15 cellular contexts compared by ENCODE assay signal in genomic region chr4:535181-535923, GRCh38. TPM values are rescaled to one million over a fixed set of nuclear protein-coding genes. Genes with fewer than 3 reads are reported as not detected.
A peak's percentile ranks its signal among the peaks of the same experiment; 100 is the strongest.
DNase-seq lines count a peak whose midpoint lies in the region; ATAC-seq and TF ChIP-seq lines count a peak whose summit lies in the region.
"Had no signal": no experiment of that assay in that cellular context is flagged by ENCODE, and none has a peak within 500 bp of the region (broad histone marks: within the 10 kb centered on the region; RNA-seq: fewer than 3 reads in every experiment).

No MANE protein-coding gene starts in this region.

- peak overlapping the region; percentile 10 for H3K4me3 Mint-ChIP-seq in stimulated activated naive CD8-positive, alpha-beta T cell treated with anti-CD3 and anti-CD28 coated beads, Interleukin-15, Interleukin-2, amounts not matched to agents 100 ng/mL and 50 ng/mL, for 24 hours
- no peak overlapping the region for H3K4me3 Mint-ChIP-seq in osteocyte (ENCODE audit: unreplicated experiment)
- H3K4me3 Mint-ChIP-seq: CD4-positive, alpha-beta memory T cell; GM23338 had no signal

- H3K27ac ChIP-seq in lower lobe of right lung: no peak overlapping the region
- H3K27ac ChIP-seq: A549, C4-2B had no signal

- H3K27me3 ChIP-seq in lower lobe of right lung (ENCODE audit: low read depth): no peaks in the 10 kb centered on the region
- H3K27me3 ChIP-seq: BE2C had no signal

- H3K4me1 Mint-ChIP-seq in stimulated activated naive CD8-positive, alpha-beta T cell treated with anti-CD3 and anti-CD28 coated beads, Interleukin-15, Interleukin-2, amounts not matched to agents 100 ng/mL and 50 ng/mL, for 24 hours (ENCODE audit: low read depth): no peaks in the 10 kb centered on the region
- no peaks in the 10 kb centered on the region for H3K4me1 Mint-ChIP-seq in osteocyte (ENCODE audit: unreplicated experiment)
- H3K4me1 Mint-ChIP-seq: GM23338 had no signal

- H3K27ac Mint-ChIP-seq in stimulated activated naive CD8-positive, alpha-beta T cell treated with anti-CD3 and anti-CD28 coated beads, Interleukin-15, Interleukin-2, amounts not matched to agents 100 ng/mL and 50 ng/mL, for 24 hours: no peak overlapping the region
- no peak overlapping the region for H3K27ac Mint-ChIP-seq in osteocyte (ENCODE audit: unreplicated experiment)
- H3K27ac Mint-ChIP-seq: GM23338 had no signal

- intact Hi-C loops in lower lobe of right lung (cut with DNase I): no loop called here

- H3K9me3 ChIP-seq in lower lobe of right lung: no peaks in the 10 kb centered on the region
- H3K9me3 ChIP-seq: BE2C had no signal

- no peak for TF ChIP-seq CTCF in lower lobe of right lung (IDR thresholded peaks at IDR 0.05)
- no peak for TF ChIP-seq CTCF in osteocyte (IDR thresholded peaks at IDR 0.05)

- no peak for DNase-seq in stimulated activated naive CD8-positive, alpha-beta T cell treated with anti-CD3 and anti-CD28 coated beads, Interleukin-15, Interleukin-2, amounts not matched to agents 100 U/mL and 50 U/mL, for 24 hours
- DNase-seq in lower lobe of right lung: peak; percentile 35
- DNase-seq in osteocyte (ENCODE audit: extremely low spot score, unreplicated experiment): peak; percentile 81
- no peak for DNase-seq in amygdala (lab: John Stamatoyannopoulos, UW)
- no peak for DNase-seq in NCI-H1436 (lab: John Stamatoyannopoulos, UW)
- DNase-seq: BE2C; CD4-positive, alpha-beta memory T cell; DMS79; EL; H7 had no signal

- peaks cover 64% of the 10 kb centered on the region for H3K36me3 Mint-ChIP-seq in stimulated activated naive CD8-positive, alpha-beta T cell treated with anti-CD3 and anti-CD28 coated beads, Interleukin-15, Interleukin-2, amounts not matched to agents 100 ng/mL and 50 ng/mL, for 24 hours (ENCODE audit: low read depth)
- peaks cover 51% of the 10 kb centered on the region for H3K36me3 Mint-ChIP-seq in osteocyte (ENCODE audit: unreplicated experiment)

- no peaks in the 10 kb centered on the region for H3K9me3 Mint-ChIP-seq in stimulated activated naive CD8-positive, alpha-beta T cell treated with anti-CD3 and anti-CD28 coated beads, Interleukin-15, Interleukin-2, amounts not matched to agents 100 ng/mL and 50 ng/mL, for 24 hours
- H3K9me3 Mint-ChIP-seq in osteocyte (ENCODE audit: unreplicated experiment): no peaks in the 10 kb centered on the region
- H3K9me3 Mint-ChIP-seq: GM23338 had no signal

- peaks cover 88% of the 10 kb centered on the region for H3K36me3 ChIP-seq in lower lobe of right lung

- ATAC-seq in stimulated activated naive CD8-positive, alpha-beta T cell treated with anti-CD3 and anti-CD28 coated beads, Interleukin-15, Interleukin-2, amounts not matched to agents 100 U/mL and 50 U/mL, for 24 hours: no peak
- ATAC-seq in lower lobe of right lung: no peak
- ATAC-seq in HG02840 (IDR thresholded peaks at IDR 0.05; ENCODE audit: low FRiP score, unreplicated experiment): no peak
- ATAC-seq: A549, GM23338 had no signal

- H3K27me3 Mint-ChIP-seq in stimulated activated naive CD8-positive, alpha-beta T cell treated with anti-CD3 and anti-CD28 coated beads, Interleukin-15, Interleukin-2, amounts not matched to agents 100 ng/mL and 50 ng/mL, for 24 hours: no peaks in the 10 kb centered on the region
- no peaks in the 10 kb centered on the region for H3K27me3 Mint-ChIP-seq in osteocyte (ENCODE audit: unreplicated experiment)
- H3K27me3 Mint-ChIP-seq: CD4-positive, alpha-beta memory T cell had no signal

- no peak overlapping the region for H3K4me3 ChIP-seq in lower lobe of right lung
- H3K4me3 ChIP-seq: A549, GM23338 had no signal

- H3K4me1 ChIP-seq in lower lobe of right lung: no peaks in the 10 kb centered on the region
- H3K4me1 ChIP-seq: A549, BE2C had no signal

RNA-seq across cellular contexts. Expression of gene PIGG, which starts 36.3 kb away (rescaled TPM):
- total RNA-seq in lower lobe of right lung (53.4 TPM), osteocyte (66.6 and 68.0 TPM in 2 replicates)

RNA-seq across cellular contexts. Expression of gene ZNF721, which starts 36.4 kb away (rescaled TPM):
- total RNA-seq in lower lobe of right lung (29.4 TPM), osteocyte (23.7 and 26.3 TPM in 2 replicates)

RNA-seq across cellular contexts. Expression of gene TMEM271, which starts 40.7 kb away (rescaled TPM):
- not detected for total RNA-seq in lower lobe of right lung
- not detected in 2 replicates for total RNA-seq in osteocyte
- total RNA-seq: CD4-positive, alpha-beta memory T cell; GM23338 had no signal

Comparison
In these comparisons a context has a peak if more than half of its experiments do, and no peak if none do; other contexts are left out.
1. DNase-seq: peak in lower lobe of right lung (single experiment) and osteocyte (single experiment); none in stimulated activated naive CD8-positive, alpha-beta T cell treated with anti-CD3 and anti-CD28 coated beads, Interleukin-15, Interleukin-2, amounts not matched to agents 100 U/mL and 50 U/mL, for 24 hours (single experiment), amygdala (0 of 56) and NCI-H1436 (single experiment).